In the genomic region with DNA sequence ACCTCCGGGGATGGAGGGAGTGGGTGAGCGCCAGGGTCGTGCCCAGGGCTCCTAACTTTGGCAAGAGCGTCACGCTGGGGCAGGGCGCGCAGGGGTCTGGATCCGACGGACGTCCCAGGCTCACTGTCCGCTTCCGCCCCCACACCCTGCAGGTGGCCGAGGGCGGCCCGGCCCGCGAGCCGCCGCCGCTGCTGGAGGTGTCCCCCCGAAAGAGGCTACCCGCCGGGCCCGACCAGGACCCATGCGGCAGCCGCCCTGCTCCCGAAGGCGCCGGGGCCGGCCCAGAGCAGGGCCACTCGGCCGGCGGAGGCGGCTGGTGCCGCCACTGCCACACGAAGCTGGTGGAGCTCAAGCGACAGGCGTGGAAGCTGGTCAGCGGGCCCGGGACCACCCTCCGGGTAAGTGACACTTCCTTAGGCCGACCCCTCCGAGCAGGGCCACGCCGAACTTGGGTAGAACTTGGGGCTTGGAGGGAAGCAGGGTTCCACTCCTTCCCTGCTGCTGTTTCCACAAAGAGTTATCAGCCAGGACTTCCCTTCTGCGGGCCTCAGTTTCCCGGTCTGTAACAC, we compare ENCODE assay signal across 1 cellular context.
TF ChIP-seq lines count a peak whose summit lies in the region.

No MANE protein-coding gene starts in this region.

TF ChIP-seq in HEK293, 187 proteins besides CTCF, POLR2A, EP300 and RAD21 (continued from another document):
- TF ChIP-seq KLF8 (tag by site-specific recombination; IDR thresholded peaks at IDR 0.05) (peak; percentile 25; the same call in 1 of the 2 replicates), ZBTB7A (tag by site-specific recombination; IDR thresholded peaks at IDR 0.05; ENCODE audit: low read depth) (peak; percentile 49; the same call in 1 of the 2 replicates), ZNF658 (tag by site-specific recombination; IDR thresholded peaks at IDR 0.05) (no peak), EGR2 (tag by site-specific recombination; IDR thresholded peaks at IDR 0.05; ENCODE audit: low read depth) (peak; percentile 15; the same call in 1 of the 2 replicates), ZFHX2 (tag by site-specific recombination; conservative IDR thresholded peaks at IDR 0.05) (peak; percentile 61), BCL11B (tag by site-specific recombination; IDR thresholded peaks at IDR 0.05; ENCODE audit: low read depth) (0 out of 2 replicates have a peak, but pooled peaks have one; percentile 22), GLIS2 (tag by site-specific recombination; IDR thresholded peaks at IDR 0.05) (peak; percentile 82), ZIC2 (tag by site-specific recombination; IDR thresholded peaks at IDR 0.05) (peak; percentile 92), ZNF561 (tag by site-specific recombination; IDR thresholded peaks at IDR 0.05; ENCODE audit: borderline replicate concordance) (no peak), ZNF202 (tag by site-specific recombination; IDR thresholded peaks at IDR 0.05; ENCODE audit: borderline replicate concordance) (no peak), ZBTB20 (tag by site-specific recombination; IDR thresholded peaks at IDR 0.05) (peak; percentile 41; the same call in 1 of the 2 replicates), GLIS1 (tag by site-specific recombination; IDR thresholded peaks at IDR 0.05) (peak; percentile 94)
